2 cellular contexts compared by ENCODE assay signal in genomic region chr14:33850826-33851225, GRCh38.
A peak's percentile ranks its signal among the peaks of the same experiment; 100 is the strongest.
TF ChIP-seq lines count a peak whose summit lies in the region.

No MANE protein-coding gene starts in this region.

TF ChIP-seq in HepG2, 621 proteins besides CTCF, POLR2A, EP300 and RAD21 (continues in another document):
- TF ChIP-seq GZF1 (CRISPR knock-in tag; IDR thresholded peaks at IDR 0.05) = 0 out of 2 replicates have a peak, but pooled peaks have one; percentile 43
- TF ChIP-seq ZNF501 (CRISPR knock-in tag; IDR thresholded peaks at IDR 0.05) = 0 out of 2 replicates have a peak, but pooled peaks have one; percentile 20
- no peak for TF ChIP-seq ZBTB42 (CRISPR knock-in tag; IDR thresholded peaks at IDR 0.05)
- no peak for TF ChIP-seq ETV5 (CRISPR knock-in tag; IDR thresholded peaks at IDR 0.05; ENCODE audit: borderline replicate concordance)
- TF ChIP-seq STAT6 (CRISPR knock-in tag; IDR thresholded peaks at IDR 0.05; ENCODE audit: borderline replicate concordance) = no peak
- no peak for TF ChIP-seq ZNF816 (CRISPR knock-in tag; IDR thresholded peaks at IDR 0.05; ENCODE audit: borderline replicate concordance)
- no peak for TF ChIP-seq NFATC3 (CRISPR knock-in tag; IDR thresholded peaks at IDR 0.05)
- TF ChIP-seq NR2F2 (IDR thresholded peaks at IDR 0.05; ENCODE audit: borderline replicate concordance, low read depth) = no peak
- 0 out of 2 replicates have a peak, but pooled peaks have one; percentile 26 for TF ChIP-seq HES4 (CRISPR knock-in tag; IDR thresholded peaks at IDR 0.05; ENCODE audit: borderline replicate concordance)
- TF ChIP-seq NR2F6 (IDR thresholded peaks at IDR 0.05) = no peak
- TF ChIP-seq NR2F6 (CRISPR knock-in tag; IDR thresholded peaks at IDR 0.05) = no peak
- peak; percentile 42 for TF ChIP-seq ZNF687 (CRISPR knock-in tag; IDR thresholded peaks at IDR 0.05)
- no peak for TF ChIP-seq FOXJ3 (CRISPR knock-in tag; IDR thresholded peaks at IDR 0.05; ENCODE audit: borderline replicate concordance)
- no peak for TF ChIP-seq HOMEZ (CRISPR knock-in tag; IDR thresholded peaks at IDR 0.05; ENCODE audit: low read depth)
- no peak for TF ChIP-seq ZNF746 (CRISPR knock-in tag; IDR thresholded peaks at IDR 0.05)
- TF ChIP-seq PHF5A (CRISPR knock-in tag; IDR thresholded peaks at IDR 0.05; ENCODE audit: low read depth, unreplicated experiment) = no peak
- no peak for TF ChIP-seq GABPB1 (CRISPR knock-in tag; IDR thresholded peaks at IDR 0.05)
- 0 out of 2 replicates have a peak, but pooled peaks have one; percentile 36 for TF ChIP-seq RBAK (CRISPR knock-in tag; IDR thresholded peaks at IDR 0.05)
- TF ChIP-seq IKZF4 (CRISPR knock-in tag; IDR thresholded peaks at IDR 0.05; ENCODE audit: borderline replicate concordance, low read depth, not compliant biosample characterization) = no peak
- TF ChIP-seq TGIF2 (CRISPR knock-in tag; IDR thresholded peaks at IDR 0.05) = no peak
- TF ChIP-seq ZNF879 (CRISPR knock-in tag; IDR thresholded peaks at IDR 0.05) = no peak
- TF ChIP-seq ZNF234 (CRISPR knock-in tag; conservative IDR thresholded peaks at IDR 0.05) = no peak
- no peak for TF ChIP-seq TCF7 (IDR thresholded peaks at IDR 0.05; ENCODE audit: low read depth)

TF ChIP-seq in H1, 55 proteins besides CTCF, POLR2A, EP300 and RAD21:
- TF ChIP-seq CBX5 (IDR thresholded peaks at IDR 0.05; ENCODE audit: low read depth, low read length) (no peak), CHD7 (IDR thresholded peaks at IDR 0.05; ENCODE audit: insufficient replicate concordance, low read length) (no peak)
TF ChIP-seq in H1: peak in this region for 0.
